ENCODE assay signal across 9 cellular contexts in genomic region chr3:64355473-64355872, GRCh38.
A peak's percentile ranks its signal among the peaks of the same experiment; 100 is the strongest.
DNase-seq lines count a peak whose midpoint lies in the region; TF ChIP-seq lines count a peak whose summit lies in the region.
"Had no signal": no experiment of that assay in that cellular context is flagged by ENCODE, and none has a peak within 500 bp of the region (broad histone marks: within the 10 kb centered on the region; RNA-seq: fewer than 3 reads in every experiment).

No MANE protein-coding gene starts in this region.

- no peaks in the 10 kb centered on the region for H3K27me3 Mint-ChIP-seq in osteocyte (ENCODE audit: unreplicated experiment)

- H3K79me2 ChIP-seq in fibroblast of lung (ENCODE audit: control insufficient read depth, insufficient read depth, low read length), result no peaks in the 10 kb centered on the region
- no peaks in the 10 kb centered on the region for H3K79me2 ChIP-seq in MM.1S (ENCODE audit: low read length)

- no peaks in the 10 kb centered on the region for H3K9me2 ChIP-seq in MM.1S (replicated peaks; ENCODE audit: insufficient read depth, low read length)

- H3K27ac Mint-ChIP-seq in osteocyte (ENCODE audit: unreplicated experiment), result peak overlapping the region; percentile 72

- peaks cover 51% of the 10 kb centered on the region for H3F3A ChIP-seq in MM.1S (ENCODE audit: insufficient read depth, low read length)

- DNase-seq in EL (peak; percentile 59), NOMO-1 (lab: John Stamatoyannopoulos, UW; ENCODE audit: unreplicated experiment in 2 of 2) (peak; percentile 71 to 73), fibroblast of lung (ENCODE audit: low read depth in 2 of 2) (peak; percentile 46 to 66), osteocyte (ENCODE audit: extremely low spot score, unreplicated experiment) (no peak), MM.1S (no peak), KBM-7 (no peak), DMS79 treated with DMSO at 0.1 percent for 48 hours (lab: John Stamatoyannopoulos, UW) (no peak), amygdala (lab: John Stamatoyannopoulos, UW) (no peak)

- no peak overlapping the region for H3K4me3 Mint-ChIP-seq in osteocyte (ENCODE audit: unreplicated experiment)

- H3K27ac ChIP-seq in fibroblast of lung (ENCODE audit: insufficient read depth, low read length) (peak overlapping the region; percentile 59), MM.1S (ENCODE audit: low read length) (no peak overlapping the region)
- H3K27ac ChIP-seq: KMS-11 had no signal

- no peaks in the 10 kb centered on the region for H4K20me1 ChIP-seq in fibroblast of lung (ENCODE audit: control insufficient read depth, extremely low read depth, insufficient read depth, low read length)
- H4K20me1 ChIP-seq in MM.1S (ENCODE audit: insufficient read depth, low read length), result no peaks in the 10 kb centered on the region

- no peaks in the 10 kb centered on the region for H3K9me3 Mint-ChIP-seq in osteocyte (ENCODE audit: unreplicated experiment)

- peaks cover 55% of the 10 kb centered on the region for H3K4me1 Mint-ChIP-seq in osteocyte (ENCODE audit: unreplicated experiment)

- H3K4me2 ChIP-seq in fibroblast of lung (ENCODE audit: extremely low read depth, insufficient read depth, low read length) (peak overlapping the region; percentile 36), MM.1S (ENCODE audit: low read depth, low read length) (no peak overlapping the region)
- H3K4me2 ChIP-seq: KMS-11 had no signal

- TF ChIP-seq CTCF in fibroblast of lung (conservative IDR thresholded peaks at IDR 0.05 in 1 of 2, IDR thresholded peaks at IDR 0.05 in 1 of 2; ENCODE audit: low read depth in 1 of 2, low read length in 2 of 2) (no peak), osteocyte (IDR thresholded peaks at IDR 0.05) (no peak), MM.1S (IDR thresholded peaks at IDR 0.05; ENCODE audit: low read length) (no peak)

- in situ Hi-C loops in KBM-7 (cut with MboI; ENCODE audit: low pct_unique_long_range_greater_than_20kb, low sequenced_read_pairs), result no loop called here

- H3K9me3 ChIP-seq in fibroblast of lung (ENCODE audit: control insufficient read depth, insufficient read depth, low read depth, low read length) (no peaks in the 10 kb centered on the region), MM.1S (replicated peaks; ENCODE audit: insufficient read depth, low read length) (no peaks in the 10 kb centered on the region)

- H3K4me3 ChIP-seq in fibroblast of lung (replicated peaks in 1 of 4; ENCODE audit: control extremely low read depth in 1 of 4, insufficient read depth in 1 of 4, low read depth in 3 of 4, low read length in 4 of 4), result peak overlapping the region in 1 of 4 experiments; percentile 1
- H3K4me3 ChIP-seq in MM.1S (ENCODE audit: low read length), result no peak overlapping the region

- no peaks in the 10 kb centered on the region for H3K36me3 ChIP-seq in fibroblast of lung (ENCODE audit: control insufficient read depth, insufficient read depth, low read length)
- H3K36me3 ChIP-seq in MM.1S (replicated peaks; ENCODE audit: insufficient read depth, low read length), result no peaks in the 10 kb centered on the region

- peak overlapping the region; percentile 78 for H2AFZ ChIP-seq in fibroblast of lung (ENCODE audit: low read length)
- no peak overlapping the region for H2AFZ ChIP-seq in MM.1S (ENCODE audit: low read length)

- H3K9ac ChIP-seq in fibroblast of lung (ENCODE audit: insufficient read depth, low read length), result no peak overlapping the region
- no peak overlapping the region for H3K9ac ChIP-seq in MM.1S (ENCODE audit: low read length)
- H3K9ac ChIP-seq: KMS-11 had no signal

- H3K4me1 ChIP-seq in fibroblast of lung (ENCODE audit: control insufficient read depth, extremely low read depth, insufficient read depth, low read length) (peaks cover 18% of the 10 kb centered on the region), MM.1S (ENCODE audit: low read length) (peaks cover 82% of the 10 kb centered on the region)

- H3K27me3 ChIP-seq in fibroblast of lung (ENCODE audit: control insufficient read depth, insufficient read depth, low read length), result no peaks in the 10 kb centered on the region
- no peaks in the 10 kb centered on the region for H3K27me3 ChIP-seq in MM.1S (replicated peaks; ENCODE audit: insufficient read depth, low read length)

- H3K36me3 Mint-ChIP-seq in osteocyte (ENCODE audit: unreplicated experiment), result no peaks in the 10 kb centered on the region

Comparison
In these comparisons a context has a peak if more than half of its experiments do, and no peak if none do; other contexts are left out.
1. DNase-seq: peak in EL (single experiment), NOMO-1 (2 of 2) and fibroblast of lung (2 of 2); none in osteocyte (single experiment), MM.1S (single experiment), KBM-7 (single experiment), DMS79 treated with DMSO at 0.1 percent for 48 hours (single experiment) and amygdala (0 of 56).